25 cellular contexts compared by ENCODE assay signal in the genomic region with DNA sequence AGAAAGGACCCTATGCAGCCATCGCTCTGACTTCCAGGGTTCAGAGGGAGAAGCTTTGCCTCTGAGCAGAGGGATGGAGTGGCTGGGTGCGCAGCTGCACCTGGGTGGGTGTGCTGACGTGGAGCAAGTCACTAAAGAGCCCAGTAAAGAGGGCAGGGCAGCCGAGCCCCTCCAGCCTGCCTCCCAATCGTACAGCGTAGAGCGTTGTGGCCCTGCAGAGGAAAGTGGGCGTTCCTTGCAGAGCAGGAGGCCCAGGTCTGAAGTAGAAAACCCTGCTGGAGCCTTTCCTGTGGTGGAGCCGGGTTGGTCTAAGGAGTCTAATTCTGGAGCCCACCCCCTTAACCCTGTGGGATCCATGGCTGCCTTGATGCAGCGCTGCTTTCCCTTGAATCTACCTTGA.
DNase-seq lines count a peak whose midpoint lies in the region; ATAC-seq and TF ChIP-seq lines count a peak whose summit lies in the region.
"Had no signal": no experiment of that assay in that cellular context is flagged by ENCODE, and none has a peak within 500 bp of the region (broad histone marks: within the 10 kb centered on the region; RNA-seq: fewer than 3 reads in every experiment).

No MANE protein-coding gene starts in this region.

- H3K4me1 ChIP-seq in heart right ventricle: peaks cover 36 to 99% (median 91%) of the 10 kb centered on the region in 9 donors
- peaks cover 42% of the 10 kb centered on the region for H3K4me1 ChIP-seq in SJCRH30
- peaks cover 52% of the 10 kb centered on the region for H3K4me1 ChIP-seq in mesenchymal stem cell (ENCODE audit: control insufficient read depth, insufficient read depth, low read depth, low read length)
- H3K4me1 ChIP-seq in gastroesophageal sphincter: peaks cover 0 to 82% (median 35%) of the 10 kb centered on the region in 3 donors

- no peaks in the 10 kb centered on the region for H3K9me3 Mint-ChIP-seq in activated T-cell treated with anti-CD3 and anti-CD28 coated beads, Interleukin-2, amount 50 U/mL, for 72 hours
- H3K9me3 Mint-ChIP-seq: activated CD8-positive, alpha-beta T cell treated with anti-CD3 and anti-CD28 coated beads for 36 hours had no signal

- H2BK12ac ChIP-seq in mesenchymal stem cell (ENCODE audit: low read length in 2 of 2): peak overlapping the region; percentile 61 to 98

- no peak for TF ChIP-seq CTCF in heart right ventricle (IDR thresholded peaks at IDR 0.05)
- no peak for TF ChIP-seq CTCF in gastroesophageal sphincter (IDR thresholded peaks at IDR 0.05)

- peaks cover 0 to 22% (median 0%) of the 10 kb centered on the region in 9 donors for H3K36me3 ChIP-seq in heart right ventricle
- no peaks in the 10 kb centered on the region; the same call in 1 of the 2 replicates for H3K36me3 ChIP-seq in SJCRH30
- H3K36me3 ChIP-seq in mesenchymal stem cell (ENCODE audit: control insufficient read depth in 1 of 2, insufficient read depth in 2 of 2, low read depth in 1 of 2, low read length in 2 of 2): peaks cover 9 to 12% of the 10 kb centered on the region in 2 experiments
- H3K36me3 ChIP-seq in gastroesophageal sphincter: no peaks in the 10 kb centered on the region
- H3K36me3 ChIP-seq: tibial artery had no signal

- no peaks in the 10 kb centered on the region for H3K36me3 Mint-ChIP-seq in activated T-cell treated with anti-CD3 and anti-CD28 coated beads, Interleukin-2, amount 50 U/mL, for 72 hours (ENCODE audit: insufficient read depth in 2 of 2)

- WGBS in heart right ventricle, 2 donors: 88 to 91% methylated on average over 10 of the region's 10 CpGs
- 89% methylated on average over 10 of the region's 10 CpGs for WGBS in mesenchymal stem cell
- WGBS in gastroesophageal sphincter (ENCODE audit: low coverage in 1 of 2), 2 donors: 97 to 100% methylated on average over 1 to 4 of the region's 10 CpGs

- peak overlapping the region; percentile 98 for H4K91ac ChIP-seq in mesenchymal stem cell (ENCODE audit: low read length)

- H2BK5ac ChIP-seq in mesenchymal stem cell (ENCODE audit: low read depth, low read length, poor library complexity, severe bottlenecking): no peak overlapping the region

- H3K4me2 ChIP-seq in mesenchymal stem cell (ENCODE audit: low read length, poor library complexity, severe bottlenecking): no peak overlapping the region

- ATAC-seq in heart right ventricle (no peak), left cardiac atrium (no peak), gastroesophageal sphincter (no peak)
- ATAC-seq in activated T-cell treated with anti-CD3 and anti-CD28 coated beads, Interleukin-2, amount 50 U/mL, for 72 hours (replicated peaks in 1 of 2): no peak
- ATAC-seq: activated CD4-positive, CD25-positive, alpha-beta regulatory T cell treated with anti-CD3 and anti-CD28 coated beads, Interleukin-2, amount 50 U/mL, for 24 hours; activated CD8-positive, alpha-beta T cell treated with anti-CD3 and anti-CD28 coated beads for 36 hours; stimulated activated naive CD8-positive, alpha-beta T cell treated with anti-CD3 and anti-CD28 coated beads, Interleukin-15, Interleukin-2, amounts not matched to agents 100 U/mL and 50 U/mL, for 24 hours had no signal

- DNase-seq in heart right ventricle: no peak
- DNase-seq in left cardiac atrium: no peak
- no peak for DNase-seq in SJCRH30
- no peak for DNase-seq in mesenchymal stem cell
- no peak for DNase-seq in OCI-M2 (lab: John Stamatoyannopoulos, UW; ENCODE audit: unreplicated experiment)
- no peak for DNase-seq in activated T-cell treated with anti-CD3 and anti-CD28 coated beads, Interleukin-2, amount 50 U/mL, for 72 hours
- no peak for DNase-seq in DMS114 treated with DMSO at 0.1 percent for 48 hours (lab: John Stamatoyannopoulos, UW; ENCODE audit: unreplicated experiment)
- DNase-seq: activated CD8-positive, alpha-beta T cell treated with anti-CD3 and anti-CD28 coated beads for 36 hours; activated naive CD4-positive, alpha-beta T cell; activated T-cell treated with anti-CD3 and anti-CD28 coated beads for 4 hours; amniotic stem cell; Calu3; EL; foreskin keratinocyte; hypothalamus; NCI-H2081 treated with DMSO at 0.1 percent for 48 hours; NCI-H510A treated with DMSO at 0.1 percent for 48 hours; SHP77; stimulated activated CD4-positive, alpha-beta T cell treated with anti-CD3 and anti-CD28 coated beads, Interleukin-4, amount 100 ng/mL, for 24 hours; stimulated activated naive CD8-positive, alpha-beta T cell treated with anti-CD3 and anti-CD28 coated beads, Interleukin-15, Interleukin-2, amounts not matched to agents 100 U/mL and 50 U/mL, for 24 hours; tibial artery had no signal

- H3K27ac ChIP-seq in heart right ventricle (peak overlapping the region in 9 of 10 donors; percentile 62 to 94 (median 83)), SJCRH30 (peak overlapping the region; percentile 89), mesenchymal stem cell (ENCODE audit: low read length, poor library complexity, severe bottlenecking) (peak overlapping the region; percentile 89), gastroesophageal sphincter (peak overlapping the region in 1 of 4 donors; percentile 68)
- H3K27ac ChIP-seq: foreskin keratinocyte had no signal

- H3K4me3 ChIP-seq in heart right ventricle (no peak overlapping the region), SJCRH30 (no peak overlapping the region), mesenchymal stem cell (ENCODE audit: insufficient read depth in 1 of 2, low read depth in 1 of 2, low read length in 2 of 2) (no peak overlapping the region), gastroesophageal sphincter (no peak overlapping the region)
- H3K4me3 ChIP-seq: lung, tibial artery had no signal

- intact Hi-C loops in heart right ventricle (cut with DNase I): no loop called here
- intact Hi-C loops in left cardiac atrium (cut with DNase I): no loop called here

- peak overlapping the region; percentile 77 to 92 for H3K4ac ChIP-seq in mesenchymal stem cell (ENCODE audit: low read depth in 1 of 2, low read length in 2 of 2)

- no peak for TF ChIP-seq POLR2A in gastroesophageal sphincter (IDR thresholded peaks at IDR 0.05)

- H2BK120ac ChIP-seq in mesenchymal stem cell (ENCODE audit: low read depth, low read length): peak overlapping the region; percentile 99

- H3K23ac ChIP-seq in mesenchymal stem cell (ENCODE audit: low read length in 2 of 2): no peak overlapping the region

- peak overlapping the region; percentile 68 to 81 for H3K18ac ChIP-seq in mesenchymal stem cell (ENCODE audit: low read depth in 1 of 2, low read length in 2 of 2)

- H2BK15ac ChIP-seq in mesenchymal stem cell (ENCODE audit: low read depth, poor library complexity, severe bottlenecking): peak overlapping the region; percentile 93

- no peak overlapping the region for H3K14ac ChIP-seq in mesenchymal stem cell (ENCODE audit: low read length in 2 of 2)

- H2AK5ac ChIP-seq in mesenchymal stem cell (ENCODE audit: low read length, severe bottlenecking): peak overlapping the region; percentile 70

- H3K27me3 Mint-ChIP-seq in activated T-cell treated with anti-CD3 and anti-CD28 coated beads, Interleukin-2, amount 50 U/mL, for 72 hours (ENCODE audit: low read depth): peaks cover 10% of the 10 kb centered on the region
- H3K27me3 Mint-ChIP-seq: B cell had no signal

- H3K9me3 ChIP-seq in heart right ventricle (no peaks in the 10 kb centered on the region), SJCRH30 (replicated peaks) (no peaks in the 10 kb centered on the region), mesenchymal stem cell (ENCODE audit: control insufficient read depth, low read length) (no peaks in the 10 kb centered on the region), gastroesophageal sphincter (no peaks in the 10 kb centered on the region)
- H3K9me3 ChIP-seq: tibial artery had no signal

- no peak overlapping the region for H3K27ac Mint-ChIP-seq in activated T-cell treated with anti-CD3 and anti-CD28 coated beads, Interleukin-2, amount 50 U/mL, for 72 hours
- H3K27ac Mint-ChIP-seq: activated CD8-positive, alpha-beta T cell treated with anti-CD3 and anti-CD28 coated beads for 36 hours; B cell had no signal

- H3K9ac ChIP-seq in mesenchymal stem cell (ENCODE audit: low read length): no peak overlapping the region

- no peak overlapping the region for H2AFZ ChIP-seq in mesenchymal stem cell (ENCODE audit: low read depth, low read length)

- no peak overlapping the region for H4K8ac ChIP-seq in mesenchymal stem cell (ENCODE audit: low read length)

- H3K4me3 Mint-ChIP-seq in activated T-cell treated with anti-CD3 and anti-CD28 coated beads, Interleukin-2, amount 50 U/mL, for 72 hours: no peak overlapping the region
- H3K4me3 Mint-ChIP-seq: activated CD8-positive, alpha-beta T cell treated with anti-CD3 and anti-CD28 coated beads for 36 hours; B cell had no signal

- H3K79me1 ChIP-seq in mesenchymal stem cell (replicated peaks; ENCODE audit: low read length, poor library complexity, severe bottlenecking): peaks cover 30% of the 10 kb centered on the region

- no peak for TF ChIP-seq EP300 in gastroesophageal sphincter (IDR thresholded peaks at IDR 0.05)

- no peaks in the 10 kb centered on the region for H3K27me3 ChIP-seq in heart right ventricle
- no peaks in the 10 kb centered on the region for H3K27me3 ChIP-seq in SJCRH30
- no peaks in the 10 kb centered on the region for H3K27me3 ChIP-seq in mesenchymal stem cell (ENCODE audit: control insufficient read depth in 1 of 2, insufficient read depth in 1 of 2, low read length in 2 of 2)
- H3K27me3 ChIP-seq in gastroesophageal sphincter: no peaks in the 10 kb centered on the region
- H3K27me3 ChIP-seq: foreskin keratinocyte, tibial artery had no signal

- peaks cover 5% of the 10 kb centered on the region for H3K4me1 Mint-ChIP-seq in activated T-cell treated with anti-CD3 and anti-CD28 coated beads, Interleukin-2, amount 50 U/mL, for 72 hours (ENCODE audit: low read depth)
